Comparison of ENCODE assay signal across 1 cellular context in the genomic region with DNA sequence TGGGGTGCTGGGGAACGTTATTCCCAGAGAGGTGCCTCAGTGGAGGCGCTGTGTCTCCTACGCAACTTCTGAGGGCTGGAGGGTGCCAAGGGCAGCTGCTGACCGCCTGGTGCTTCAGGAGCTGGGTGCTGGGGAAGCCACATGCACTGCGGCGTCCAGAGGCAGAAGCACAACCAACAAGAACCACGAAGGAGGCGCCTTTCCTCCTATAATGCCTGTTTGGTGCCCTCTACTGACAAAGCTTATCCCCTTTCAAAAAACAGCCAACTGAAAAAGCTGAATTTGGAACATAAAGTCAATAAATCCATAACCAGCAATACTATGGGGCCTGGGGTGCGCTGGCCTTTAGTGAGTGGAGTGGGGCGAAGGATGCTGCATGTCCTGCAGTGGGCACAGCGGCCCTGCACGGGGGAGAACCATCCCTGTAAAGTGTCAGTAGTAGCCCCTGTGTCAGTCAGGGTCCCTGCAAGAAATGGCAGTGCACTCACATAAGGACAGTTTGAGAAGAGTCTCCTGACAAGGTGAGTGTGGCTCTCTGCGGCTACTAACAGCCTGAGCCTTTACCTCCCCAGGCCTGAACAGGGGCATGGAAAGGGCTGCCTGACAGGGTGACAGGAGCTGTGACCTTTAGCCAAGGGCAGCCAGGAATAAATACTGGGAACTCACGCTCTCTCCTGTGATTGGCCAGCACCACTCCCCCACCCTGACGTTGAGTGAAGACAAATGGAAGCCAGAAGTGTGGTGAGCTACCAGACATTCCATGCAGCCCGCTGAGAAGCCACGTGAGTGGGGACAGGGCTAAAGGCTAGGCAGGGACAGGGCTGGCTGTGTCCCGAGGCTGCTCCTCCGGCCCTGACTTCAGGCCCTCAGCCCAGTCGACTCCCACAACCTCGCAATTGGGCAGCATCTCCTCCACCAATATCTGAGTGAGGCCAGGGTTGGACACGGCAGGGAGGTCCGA.
TF ChIP-seq lines count a peak whose summit lies in the region.

No MANE protein-coding gene starts in this region.

TF ChIP-seq in H1, 55 proteins besides CTCF, POLR2A, EP300 and RAD21:
- TF ChIP-seq SRF (IDR thresholded peaks at IDR 0.05; ENCODE audit: low read depth, low read length) (no peak), JUND (IDR thresholded peaks at IDR 0.05; ENCODE audit: low read length) (no peak), ASH2L (IDR thresholded peaks at IDR 0.05; ENCODE audit: low read length) (no peak), PHF8 (conservative IDR thresholded peaks at IDR 0.05; ENCODE audit: low read depth, low read length) (no peak), MAFK (IDR thresholded peaks at IDR 0.05; ENCODE audit: low read depth, low read length) (no peak), TAF7 (optimal IDR thresholded peaks at IDR 0.05; ENCODE audit: borderline replicate concordance, low read depth, low read length) (no peak), GABPA (IDR thresholded peaks at IDR 0.05; ENCODE audit: borderline replicate concordance, insufficient read depth, low read length) (no peak), RNF2 (IDR thresholded peaks at IDR 0.05; ENCODE audit: borderline replicate concordance, low read depth, low read length, missing control alignments, poor library complexity, severe bottlenecking) (no peak), SP2 (IDR thresholded peaks at IDR 0.05; ENCODE audit: low read length) (no peak)
